Comparison of ENCODE assay signal across 18 cellular contexts in the genomic region with DNA sequence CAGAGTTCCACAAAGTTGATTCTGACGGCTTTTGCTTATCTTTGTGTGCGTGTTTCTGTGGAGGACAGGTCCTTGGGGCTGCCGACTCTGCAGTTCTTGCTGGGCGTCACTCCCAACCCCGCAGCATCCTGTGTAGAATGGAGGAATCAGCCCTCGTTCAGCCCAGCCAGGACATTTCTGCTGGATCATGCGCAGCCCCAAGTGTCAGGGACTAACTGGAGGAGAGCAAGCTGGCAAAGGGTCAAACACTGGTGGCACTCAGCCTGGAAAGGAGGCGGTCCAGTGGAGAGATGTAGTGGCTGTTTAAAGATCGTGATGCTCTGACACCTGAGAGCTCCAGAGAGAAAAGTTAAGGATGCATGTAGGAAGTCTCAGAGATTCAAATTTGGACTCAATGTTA.
DNase-seq lines count a peak whose midpoint lies in the region; ATAC-seq and TF ChIP-seq lines count a peak whose summit lies in the region.
"Had no signal": no experiment of that assay in that cellular context is flagged by ENCODE, and none has a peak within 500 bp of the region (broad histone marks: within the 10 kb centered on the region; RNA-seq: fewer than 3 reads in every experiment).

No MANE protein-coding gene starts in this region.

- H3K36me3 Mint-ChIP-seq in chondrocyte (ENCODE audit: low read depth) = no peaks in the 10 kb centered on the region
- H3K36me3 Mint-ChIP-seq: activated naive CD4-positive, alpha-beta T cell treated with anti-CD3 and anti-CD28 coated beads, Interleukin-2, amount 50 U/mL, for 24 hours had no signal

- H3K4me3 Mint-ChIP-seq in chondrocyte (ENCODE audit: unreplicated experiment) = no peak overlapping the region
- H3K4me3 Mint-ChIP-seq: activated naive CD4-positive, alpha-beta T cell treated with anti-CD3 and anti-CD28 coated beads, Interleukin-2, amount 50 U/mL, for 24 hours had no signal

- no peak for ATAC-seq in HG02870 (IDR thresholded peaks at IDR 0.05; ENCODE audit: unreplicated experiment)
- no peak for ATAC-seq in HG02678 (IDR thresholded peaks at IDR 0.05; ENCODE audit: unreplicated experiment)

- H3K4me1 Mint-ChIP-seq in chondrocyte (ENCODE audit: low read depth) = peaks cover 4% of the 10 kb centered on the region

- H3K27me3 Mint-ChIP-seq in chondrocyte (ENCODE audit: low read depth) = peaks cover 39% of the 10 kb centered on the region
- H3K27me3 Mint-ChIP-seq: activated naive CD4-positive, alpha-beta T cell treated with anti-CD3 and anti-CD28 coated beads, Interleukin-2, amount 50 U/mL, for 24 hours had no signal

- no peaks in the 10 kb centered on the region for H3K9me3 Mint-ChIP-seq in chondrocyte (ENCODE audit: low read depth)
- H3K9me3 Mint-ChIP-seq: activated naive CD4-positive, alpha-beta T cell treated with anti-CD3 and anti-CD28 coated beads, Interleukin-2, amount 50 U/mL, for 24 hours had no signal

- H3K27ac Mint-ChIP-seq in chondrocyte (ENCODE audit: unreplicated experiment) = no peak overlapping the region
- H3K27ac Mint-ChIP-seq: activated naive CD4-positive, alpha-beta T cell treated with anti-CD3 and anti-CD28 coated beads, Interleukin-2, amount 50 U/mL, for 24 hours had no signal

- no peak for TF ChIP-seq CTCF in chondrocyte (IDR thresholded peaks at IDR 0.05)

- DNase-seq in DMS79 treated with DMSO at 0.1 percent for 48 hours (lab: John Stamatoyannopoulos, UW) (peak; percentile 73), cerebellar cortex (ENCODE audit: low spot score) (peak; percentile 4), left kidney (ENCODE audit: low read depth, low spot score) (peak; percentile 74), pons (ENCODE audit: low spot score) (peak; percentile 11), kidney glomerular epithelial cell (lab: John Stamatoyannopoulos, UW) (no peak), chondrocyte (ENCODE audit: low spot score) (no peak)
- DNase-seq: activated CD4-positive, alpha-beta T cell treated with anti-CD3 and anti-CD28 coated beads for 4 hours; dorsolateral prefrontal cortex; EL; NCI-H1048; NCI-H187 treated with DMSO at 0.1 percent for 48 hours; NCI-H526 treated with DMSO at 0.1 percent for 48 hours; SK-N-SH; stimulated activated CD4-positive, alpha-beta T cell treated with anti-CD3 and anti-CD28 coated beads, Interleukin-4, amount 100 ng/mL, for 24 hours; stimulated activated naive CD4-positive, alpha-beta T cell had no signal

Comparison
In these comparisons a context has a peak if more than half of its experiments do, and no peak if none do; other contexts are left out.
1. DNase-seq: peak in DMS79 treated with DMSO at 0.1 percent for 48 hours (single experiment), cerebellar cortex (single experiment), left kidney (single experiment) and pons (single experiment); none in kidney glomerular epithelial cell (single experiment) and chondrocyte (single experiment).